In genomic region chr13:62210951-62211350, GRCh38 we compare ENCODE assay signal across 21 cellular contexts.
A peak's percentile ranks its signal among the peaks of the same experiment; 100 is the strongest.
DNase-seq lines count a peak whose midpoint lies in the region; ATAC-seq and TF ChIP-seq lines count a peak whose summit lies in the region.
"Had no signal": no experiment of that assay in that cellular context is flagged by ENCODE, and none has a peak within 500 bp of the region (broad histone marks: within the 10 kb centered on the region; RNA-seq: fewer than 3 reads in every experiment).

No MANE protein-coding gene starts in this region.

- H3K9me2 ChIP-seq in DOHH2 (replicated peaks; ENCODE audit: control insufficient read depth, low read length): no peaks in the 10 kb centered on the region
- no peaks in the 10 kb centered on the region for H3K9me2 ChIP-seq in MM.1S (replicated peaks; ENCODE audit: insufficient read depth, low read length)
- no peaks in the 10 kb centered on the region for H3K9me2 ChIP-seq in SU-DHL-6 (replicated peaks; ENCODE audit: insufficient read depth, low read length)

- H4K20me1 ChIP-seq in DOHH2 (ENCODE audit: control insufficient read depth, insufficient read depth, low read depth, low read length) (no peaks in the 10 kb centered on the region), MM.1S (ENCODE audit: insufficient read depth, low read length) (no peaks in the 10 kb centered on the region), SU-DHL-6 (ENCODE audit: low read depth, low read length) (no peaks in the 10 kb centered on the region)

- H3K79me2 ChIP-seq in DOHH2 (ENCODE audit: control insufficient read depth, low read length): no peaks in the 10 kb centered on the region
- no peaks in the 10 kb centered on the region for H3K79me2 ChIP-seq in MM.1S (ENCODE audit: low read length)
- no peaks in the 10 kb centered on the region for H3K79me2 ChIP-seq in SU-DHL-6 (ENCODE audit: insufficient read depth, low read length)

- H3F3A ChIP-seq in DOHH2 (ENCODE audit: control insufficient read depth, insufficient read depth) (peaks cover 29% of the 10 kb centered on the region), MM.1S (ENCODE audit: insufficient read depth, low read length) (peaks cover 18% of the 10 kb centered on the region), SU-DHL-6 (ENCODE audit: insufficient read depth) (peaks cover 19% of the 10 kb centered on the region)

- H3K36me3 ChIP-seq in DOHH2 (ENCODE audit: control insufficient read depth, low read length): peaks cover 44% of the 10 kb centered on the region
- no peaks in the 10 kb centered on the region for H3K36me3 ChIP-seq in MM.1S (replicated peaks; ENCODE audit: insufficient read depth, low read length)
- H3K36me3 ChIP-seq in SU-DHL-6 (ENCODE audit: low read length): peaks cover 3% of the 10 kb centered on the region; the same call in 1 of the 2 replicates
- H3K36me3 ChIP-seq: BE2C, HAP-1 had no signal

- H2AFZ ChIP-seq in MM.1S (ENCODE audit: low read length): no peak overlapping the region
- H2AFZ ChIP-seq in SU-DHL-6 (ENCODE audit: low read depth, low read length, severe bottlenecking): peak overlapping the region; percentile 83

- peaks cover 36% of the 10 kb centered on the region for H3K9me3 ChIP-seq in DOHH2 (ENCODE audit: control insufficient read depth, insufficient read depth, low read length)
- no peaks in the 10 kb centered on the region for H3K9me3 ChIP-seq in MM.1S (replicated peaks; ENCODE audit: insufficient read depth, low read length)
- H3K9me3 ChIP-seq in SU-DHL-6 (ENCODE audit: insufficient read depth, low read length): peaks cover 3% of the 10 kb centered on the region; the same call in 1 of the 2 replicates
- H3K9me3 ChIP-seq: A549, BE2C, HAP-1 had no signal

- H3K9ac ChIP-seq in MM.1S (ENCODE audit: low read length): no peak overlapping the region
- no peak overlapping the region for H3K9ac ChIP-seq in SU-DHL-6 (ENCODE audit: low read length)

- ATAC-seq in activated CD4-positive, CD25-positive, alpha-beta regulatory T cell treated with anti-CD3 and anti-CD28 coated beads, Interleukin-2, amount 50 U/mL, for 24 hours: no peak
- ATAC-seq: A549 had no signal

- H3K4me2 ChIP-seq in DOHH2 (ENCODE audit: low read length): no peak overlapping the region
- H3K4me2 ChIP-seq in MM.1S (ENCODE audit: low read depth, low read length): no peak overlapping the region
- no peak overlapping the region for H3K4me2 ChIP-seq in SU-DHL-6 (ENCODE audit: low read depth, low read length, poor library complexity, severe bottlenecking)
- H3K4me2 ChIP-seq: A549 had no signal

- H3K27ac ChIP-seq in DOHH2 (ENCODE audit: low read depth, low read length) (peak overlapping the region; percentile 89), MM.1S (ENCODE audit: low read length) (peak overlapping the region; percentile 95; the same call in 1 of the 2 replicates), SU-DHL-6 (ENCODE audit: low read depth, low read length) (peak overlapping the region; percentile 84)
- H3K27ac ChIP-seq: A549 had no signal

- DNase-seq in MM.1S (no peak), SK-N-DZ (ENCODE audit: low spot score) (peak; percentile 78), foreskin melanocyte (no peak), NCI-H69 (lab: John Stamatoyannopoulos, UW) (no peak)
- no peak for DNase-seq in activated T-cell treated with anti-CD3 and anti-CD28 coated beads, Interleukin-2, amount 50 U/mL, for 48 hours
- DNase-seq: 8988T; ACHN; AML-193; BE2C; C1 segment of cervical spinal cord; Calu3; CD4-positive, alpha-beta memory T cell; COR-L47; DMS53; DMS79 treated with DMSO at 0.1 percent for 48 hours; GOT3 had no signal

- H3K27me3 ChIP-seq in DOHH2 (ENCODE audit: control insufficient read depth, low read length): no peaks in the 10 kb centered on the region
- H3K27me3 ChIP-seq in MM.1S (replicated peaks; ENCODE audit: insufficient read depth, low read length): no peaks in the 10 kb centered on the region
- no peaks in the 10 kb centered on the region for H3K27me3 ChIP-seq in SU-DHL-6 (ENCODE audit: low read length)
- H3K27me3 ChIP-seq: BE2C had no signal

- H3K4me1 ChIP-seq in DOHH2 (ENCODE audit: control insufficient read depth, low read length): peaks cover 47% of the 10 kb centered on the region
- peaks cover 14% of the 10 kb centered on the region for H3K4me1 ChIP-seq in MM.1S (ENCODE audit: low read length)
- H3K4me1 ChIP-seq: A549, BE2C, HAP-1 had no signal

- H3K4me3 ChIP-seq in DOHH2 (ENCODE audit: low read length) (0 out of 2 replicates have a peak overlapping the region, but pooled peaks have one; percentile 21), MM.1S (ENCODE audit: low read length) (no peak overlapping the region), SU-DHL-6 (ENCODE audit: insufficient read depth, low read length, poor library complexity, severe bottlenecking) (no peak overlapping the region)
- H3K4me3 ChIP-seq: A549, HAP-1 had no signal

- TF ChIP-seq CTCF in DOHH2 (IDR thresholded peaks at IDR 0.05; ENCODE audit: low read depth, low read length, poor library complexity, severe bottlenecking) (no peak), MM.1S (IDR thresholded peaks at IDR 0.05; ENCODE audit: low read length) (no peak), SU-DHL-6 (IDR thresholded peaks at IDR 0.05; ENCODE audit: insufficient read depth, low read length, poor library complexity, severe bottlenecking) (no peak)
